In the genomic region with DNA sequence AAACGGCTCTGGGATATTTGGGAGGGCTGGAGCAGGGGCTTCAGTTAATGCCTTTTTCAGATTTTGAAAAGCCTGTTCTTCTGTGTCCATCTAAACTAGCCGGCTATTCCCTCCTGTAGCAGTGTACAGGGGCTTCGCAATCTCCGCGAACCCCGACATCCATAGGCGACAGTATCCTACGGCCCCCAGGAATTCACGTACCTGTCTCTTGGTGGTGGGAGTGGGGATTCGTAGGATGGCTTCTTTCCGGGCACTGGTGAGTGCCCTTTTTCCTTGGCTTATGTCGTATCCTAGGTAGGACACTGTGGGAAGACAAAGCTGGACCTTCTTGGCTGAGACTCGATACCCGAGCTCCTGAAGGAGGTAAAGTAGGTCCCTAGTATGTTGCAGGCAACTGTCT, we compare ENCODE assay signal across 37 cellular contexts.
"Had no signal": no experiment of that assay in that cellular context is flagged by ENCODE, and none has a peak within 500 bp of the region (broad histone marks: within the 10 kb centered on the region; RNA-seq: fewer than 3 reads in every experiment).

No MANE protein-coding gene starts in this region.

- DNase-seq: activated CD4-positive, alpha-beta memory T cell treated with anti-CD3 and anti-CD28 coated beads, Interleukin-2, amount 10 ng/mL, durations not matched to agents 7 days and 5 days; activated CD4-positive, alpha-beta T cell treated with anti-CD3 and anti-CD28 coated beads for 1 hour; activated CD4-positive, alpha-beta T cell treated with anti-CD3 and anti-CD28 coated beads for 36 hours; activated CD4-positive, alpha-beta T cell treated with anti-CD3 and anti-CD28 coated beads for 48 hours; activated CD4-positive, alpha-beta T cell treated with anti-CD3 and anti-CD28 coated beads, Interleukin-2, amount 10 ng/mL, durations not matched to agents 7 days and 5 days; activated CD4-positive, alpha-beta T cell treated with anti-CD3 and anti-CD28 coated beads, Interleukin-2, amount 50 U/mL, for 48 hours; activated CD4-positive, CD25-positive, alpha-beta regulatory T cell; activated CD8-positive, alpha-beta memory T cell treated with anti-CD3 and anti-CD28 coated beads for 24 hours; activated CD8-positive, alpha-beta memory T cell treated with anti-CD3 and anti-CD28 coated beads, Interleukin-2, amount 10 ng/mL, durations not matched to agents 7 days and 5 days; activated CD8-positive, alpha-beta memory T cell treated with anti-CD3 and anti-CD28 coated beads, Interleukin-2, amount 50 U/mL, for 48 hours; activated CD8-positive, alpha-beta T cell treated with anti-CD3 and anti-CD28 coated beads, Interleukin-2, amount 10 ng/mL, durations not matched to agents 7 days and 5 days; activated effector memory CD4-positive, alpha-beta T cell treated with Interleukin-2 at 50 U/mL for 16 hours; activated gamma-delta T cell; activated naive CD4-positive, alpha-beta T cell treated with anti-CD3 and anti-CD28 coated beads, Interleukin-2, amount 10 ng/mL, durations not matched to agents 7 days and 5 days; activated naive CD4-positive, alpha-beta T cell treated with Interleukin-2 at 50 U/mL for 16 hours; activated naive CD8-positive, alpha-beta T cell treated with anti-CD3 and anti-CD28 coated beads, Interleukin-2, amount 10 ng/mL, durations not matched to agents 7 days and 5 days; activated naive CD8-positive, alpha-beta T cell treated with anti-CD3 and anti-CD28 coated beads, Interleukin-2, amount 50 U/mL, for 24 hours; activated T-cell treated with anti-CD3 and anti-CD28 coated beads, Interleukin-2, amount 50 U/mL, for 24 hours; activated T-cell treated with anti-CD3 and anti-CD28 coated beads, Interleukin-2, amount 50 U/mL, for 48 hours; amygdala; anterior cingulate cortex; body of pancreas; brain microvascular endothelial cell; central memory CD4-positive, alpha-beta T cell; T-helper 1 cell; T-helper 2 cell; T-helper 9 cell had no signal

- H3K9me3 ChIP-seq: ascending aorta, body of pancreas, breast epithelium had no signal

- H3K4me3 Mint-ChIP-seq: activated CD4-positive, alpha-beta memory T cell treated with anti-CD3 and anti-CD28 coated beads, Interleukin-2, amount 10 ng/mL, durations not matched to agents 7 days and 5 days; activated CD4-positive, alpha-beta T cell treated with anti-CD3 and anti-CD28 coated beads for 36 hours; activated CD4-positive, alpha-beta T cell treated with anti-CD3 and anti-CD28 coated beads, Interleukin-2, amount 10 ng/mL, durations not matched to agents 7 days and 5 days; activated CD8-positive, alpha-beta memory T cell treated with anti-CD3 and anti-CD28 coated beads, Interleukin-2, amount 10 ng/mL, durations not matched to agents 7 days and 5 days; activated CD8-positive, alpha-beta T cell treated with anti-CD3 and anti-CD28 coated beads, Interleukin-2, amount 10 ng/mL, durations not matched to agents 7 days and 5 days; activated naive CD4-positive, alpha-beta T cell treated with anti-CD3 and anti-CD28 coated beads, Interleukin-2, amount 10 ng/mL, durations not matched to agents 7 days and 5 days; activated naive CD4-positive, alpha-beta T cell treated with anti-CD3 and anti-CD28 coated beads, Interleukin-2, amount 50 U/mL, for 24 hours; activated naive CD8-positive, alpha-beta T cell; activated naive CD8-positive, alpha-beta T cell treated with anti-CD3 and anti-CD28 coated beads, Interleukin-2, amount 10 ng/mL, durations not matched to agents 7 days and 5 days; activated naive CD8-positive, alpha-beta T cell treated with anti-CD3 and anti-CD28 coated beads, Interleukin-2, amount 50 U/mL, for 24 hours; activated T-cell treated with anti-CD3 and anti-CD28 coated beads, Interleukin-2, amount 50 U/mL, for 24 hours; T-helper 1 cell treated with Interleukin-12 subunit alpha and Interleukin-12 subunit beta and Interleukin-4 antibody, amounts not matched to agents 30 μg/mL and 1 μg/mL, for 36 hours; T-helper 2 cell treated with Interferon-gamma antibody and Interleukin-4, amounts not matched to agents 5 μg/mL and 100 μg/mL, for 36 hours had no signal

- ATAC-seq: activated CD4-positive, alpha-beta T cell treated with anti-CD3 and anti-CD28 coated beads for 36 hours; activated CD4-positive, CD25-positive, alpha-beta regulatory T cell treated with anti-CD3 and anti-CD28 coated beads, Interleukin-2, amount 50 U/mL, for 24 hours; activated CD8-positive, alpha-beta memory T cell treated with anti-CD3 and anti-CD28 coated beads, Interleukin-2, amount 10 ng/mL, durations not matched to agents 7 days and 5 days; activated CD8-positive, alpha-beta T cell treated with anti-CD3 and anti-CD28 coated beads, Interleukin-2, amount 10 ng/mL, durations not matched to agents 7 days and 5 days; activated naive CD8-positive, alpha-beta T cell treated with anti-CD3 and anti-CD28 coated beads, Interleukin-2, amount 50 U/mL, for 24 hours; body of pancreas had no signal

- H3K4me1 Mint-ChIP-seq: activated CD4-positive, alpha-beta memory T cell treated with anti-CD3 and anti-CD28 coated beads, Interleukin-2, amount 10 ng/mL, durations not matched to agents 7 days and 5 days; activated CD8-positive, alpha-beta memory T cell treated with anti-CD3 and anti-CD28 coated beads, Interleukin-2, amount 10 ng/mL, durations not matched to agents 7 days and 5 days had no signal

- H3K27ac ChIP-seq: ascending aorta, body of pancreas, brain microvascular endothelial cell, breast epithelium, VCaP had no signal

- H3K9me3 Mint-ChIP-seq: T-helper 2 cell treated with Interferon-gamma antibody and Interleukin-4, amounts not matched to agents 5 μg/mL and 100 μg/mL, for 36 hours had no signal

- H3K4me3 ChIP-seq: ascending aorta, body of pancreas, breast epithelium had no signal

- H3K27ac Mint-ChIP-seq: activated CD4-positive, alpha-beta memory T cell treated with anti-CD3 and anti-CD28 coated beads, Interleukin-2, amount 10 ng/mL, durations not matched to agents 7 days and 5 days; activated CD4-positive, alpha-beta T cell treated with anti-CD3 and anti-CD28 coated beads for 36 hours; activated CD4-positive, alpha-beta T cell treated with anti-CD3 and anti-CD28 coated beads, Interleukin-2, amount 10 ng/mL, durations not matched to agents 7 days and 5 days; activated CD8-positive, alpha-beta memory T cell treated with anti-CD3 and anti-CD28 coated beads, Interleukin-2, amount 10 ng/mL, durations not matched to agents 7 days and 5 days; activated CD8-positive, alpha-beta T cell treated with anti-CD3 and anti-CD28 coated beads, Interleukin-2, amount 10 ng/mL, durations not matched to agents 7 days and 5 days; activated naive CD4-positive, alpha-beta T cell treated with anti-CD3 and anti-CD28 coated beads, Interleukin-2, amount 50 U/mL, for 24 hours; activated naive CD8-positive, alpha-beta T cell; activated naive CD8-positive, alpha-beta T cell treated with anti-CD3 and anti-CD28 coated beads, Interleukin-2, amount 10 ng/mL, durations not matched to agents 7 days and 5 days; activated naive CD8-positive, alpha-beta T cell treated with anti-CD3 and anti-CD28 coated beads, Interleukin-2, amount 50 U/mL, for 24 hours; activated T-cell treated with anti-CD3 and anti-CD28 coated beads, Interleukin-2, amount 50 U/mL, for 24 hours; activated T-helper 2 cell treated with anti-CD3 and anti-CD28 coated beads, Interferon-gamma antibody, Interleukin-2, Interleukin-4, amounts not matched to agents 10 μg/mL and 5 μg/mL and 100 μg/mL, durations not matched to agents 14 hours and 24 hours and 36 hours; T-helper 1 cell treated with Interleukin-12 subunit alpha and Interleukin-12 subunit beta and Interleukin-4 antibody, amounts not matched to agents 30 μg/mL and 1 μg/mL, for 36 hours; T-helper 2 cell treated with Interferon-gamma antibody and Interleukin-4, amounts not matched to agents 5 μg/mL and 100 μg/mL, for 36 hours had no signal

- FAIRE-seq: TTC549 had no signal

- H3K4me1 ChIP-seq: ascending aorta, body of pancreas, breast epithelium had no signal

- H3K36me3 ChIP-seq: ascending aorta, brain microvascular endothelial cell, breast epithelium had no signal
